In the genomic region with DNA sequence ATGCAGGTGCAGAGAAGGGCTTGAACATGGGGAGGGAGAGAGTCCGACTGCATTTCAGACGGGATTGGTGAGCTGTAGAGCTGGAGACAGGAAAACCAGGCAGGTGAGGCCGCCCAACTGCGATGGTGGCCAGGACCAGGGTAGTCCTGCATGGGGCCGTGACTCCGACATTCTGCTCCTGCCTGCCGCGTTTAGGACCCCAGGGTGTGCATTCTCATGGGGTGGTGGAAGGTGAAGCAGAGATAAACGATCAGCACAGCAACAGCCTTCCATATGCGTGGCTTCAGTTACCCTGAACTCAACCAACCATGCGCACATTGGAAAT, we compare ENCODE assay signal across 1 cellular context.
TF ChIP-seq lines count a peak whose summit lies in the region.

No MANE protein-coding gene starts in this region.

TF ChIP-seq in HepG2, 621 proteins besides CTCF, POLR2A, EP300 and RAD21:
- TF ChIP-seq ONECUT2 (CRISPR knock-in tag; IDR thresholded peaks at IDR 0.05) (no peak), CCDC6 (CRISPR knock-in tag; IDR thresholded peaks at IDR 0.05) (no peak), ZNF10 (CRISPR knock-in tag; IDR thresholded peaks at IDR 0.05; ENCODE audit: borderline replicate concordance, low read depth) (no peak), HNF4A (CRISPR knock-in tag; IDR thresholded peaks at IDR 0.05) (no peak), ZNF75D (CRISPR knock-in tag; IDR thresholded peaks at IDR 0.05; ENCODE audit: borderline replicate concordance) (no peak), ZNF343 (CRISPR knock-in tag; IDR thresholded peaks at IDR 0.05) (no peak), ZBTB20 (CRISPR knock-in tag; IDR thresholded peaks at IDR 0.05; ENCODE audit: borderline replicate concordance, low read depth) (no peak), TCF12 (IDR thresholded peaks at IDR 0.05) (no peak), TCF12 (CRISPR knock-in tag; IDR thresholded peaks at IDR 0.05) (no peak)
